1 cellular context compared by ENCODE assay signal in the genomic region with DNA sequence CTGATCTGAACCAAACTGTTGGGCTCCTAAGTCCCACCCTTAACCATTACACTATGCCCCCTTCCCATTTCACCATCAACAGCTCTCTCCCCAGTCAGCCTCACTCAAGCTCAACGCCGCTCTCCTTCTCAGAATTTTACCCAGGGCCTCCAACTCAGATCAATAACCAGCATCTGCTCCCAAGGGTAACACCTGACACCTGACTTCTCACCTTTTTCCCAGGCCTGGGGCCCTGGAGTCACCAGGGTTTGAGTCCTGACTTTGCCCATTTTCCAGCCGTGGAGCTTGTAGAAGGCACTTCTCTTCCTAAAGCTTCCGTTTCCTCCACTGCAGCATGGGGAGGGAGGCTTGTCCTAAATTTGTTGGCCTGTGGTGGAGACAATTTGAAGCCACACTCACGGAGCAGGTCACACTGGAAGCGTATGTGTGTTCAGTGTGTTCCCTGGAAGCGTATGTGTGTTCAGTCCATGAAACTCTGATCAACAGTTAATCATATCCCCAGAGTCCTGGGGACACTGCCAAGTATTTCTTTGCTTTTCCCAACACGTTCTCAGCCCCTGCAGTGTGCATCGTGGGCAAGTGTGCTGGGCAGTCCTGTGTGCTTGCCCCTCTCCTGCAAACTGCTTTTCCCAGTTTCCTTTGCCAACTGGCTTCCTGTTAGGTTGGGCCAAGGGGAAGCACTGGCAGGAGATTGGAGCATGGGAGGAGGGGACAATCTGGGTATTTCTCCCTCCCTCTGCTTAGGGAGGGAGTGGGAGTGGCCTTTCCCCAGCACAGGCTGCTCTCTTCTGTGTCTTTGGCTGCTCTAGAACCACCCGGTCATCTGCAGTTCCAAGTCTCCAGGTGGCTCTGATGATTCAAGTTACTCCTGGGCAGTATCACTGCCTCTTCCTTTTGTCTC.
TF ChIP-seq lines count a peak whose summit lies in the region.

No MANE protein-coding gene starts in this region.

TF ChIP-seq in SK-N-SH, 30 proteins besides CTCF, POLR2A, EP300 and RAD21 (continued from another document):
- TF ChIP-seq REST (IDR thresholded peaks at IDR 0.05; ENCODE audit: low read depth, low read length) (no peak), FOXJ3 (CRISPR knock-in tag; IDR thresholded peaks at IDR 0.05) (no peak), CHD2 (IDR thresholded peaks at IDR 0.05; ENCODE audit: low read length, partially characterized antibody) (no peak), POLR2AphosphoS5 (IDR thresholded peaks at IDR 0.05; ENCODE audit: low read depth, low read length) (no peak), GABPA (IDR thresholded peaks at IDR 0.05; ENCODE audit: low read depth) (no peak), FOSL2 (IDR thresholded peaks at IDR 0.05; ENCODE audit: borderline replicate concordance, low read depth) (no peak), MXI1 (IDR thresholded peaks at IDR 0.05; ENCODE audit: low read depth, low read length) (no peak), RCOR1 (IDR thresholded peaks at IDR 0.05; ENCODE audit: low read length) (no peak), MEF2A (IDR thresholded peaks at IDR 0.05; ENCODE audit: borderline replicate concordance, low read depth) (no peak), NRF1 (IDR thresholded peaks at IDR 0.05; ENCODE audit: low read depth, low read length) (no peak), JUND (IDR thresholded peaks at IDR 0.05) (no peak), EZH2phosphoT487 (IDR thresholded peaks at IDR 0.05; ENCODE audit: borderline replicate concordance, low read depth) (no peak), SMC3 (IDR thresholded peaks at IDR 0.05; ENCODE audit: low read depth, low read length) (no peak), FOXM1 (IDR thresholded peaks at IDR 0.05; ENCODE audit: low read depth) (no peak), TCF12 (IDR thresholded peaks at IDR 0.05) (no peak), TEAD4 (IDR thresholded peaks at IDR 0.05; ENCODE audit: borderline replicate concordance, insufficient read depth) (no peak), GATA2 (CRISPR knock-in tag; IDR thresholded peaks at IDR 0.05) (no peak)
- TF ChIP-seq, protein P1, sequence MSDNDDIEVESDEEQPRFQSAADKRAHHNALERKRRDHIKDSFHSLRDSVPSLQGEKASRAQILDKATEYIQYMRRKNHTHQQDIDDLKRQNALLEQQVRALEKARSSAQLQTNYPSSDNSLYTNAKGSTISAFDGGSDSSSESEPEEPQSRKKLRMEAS (IDR thresholded peaks at IDR 0.05; ENCODE audit: low read depth): no peak
- TF ChIP-seq, protein P2, sequence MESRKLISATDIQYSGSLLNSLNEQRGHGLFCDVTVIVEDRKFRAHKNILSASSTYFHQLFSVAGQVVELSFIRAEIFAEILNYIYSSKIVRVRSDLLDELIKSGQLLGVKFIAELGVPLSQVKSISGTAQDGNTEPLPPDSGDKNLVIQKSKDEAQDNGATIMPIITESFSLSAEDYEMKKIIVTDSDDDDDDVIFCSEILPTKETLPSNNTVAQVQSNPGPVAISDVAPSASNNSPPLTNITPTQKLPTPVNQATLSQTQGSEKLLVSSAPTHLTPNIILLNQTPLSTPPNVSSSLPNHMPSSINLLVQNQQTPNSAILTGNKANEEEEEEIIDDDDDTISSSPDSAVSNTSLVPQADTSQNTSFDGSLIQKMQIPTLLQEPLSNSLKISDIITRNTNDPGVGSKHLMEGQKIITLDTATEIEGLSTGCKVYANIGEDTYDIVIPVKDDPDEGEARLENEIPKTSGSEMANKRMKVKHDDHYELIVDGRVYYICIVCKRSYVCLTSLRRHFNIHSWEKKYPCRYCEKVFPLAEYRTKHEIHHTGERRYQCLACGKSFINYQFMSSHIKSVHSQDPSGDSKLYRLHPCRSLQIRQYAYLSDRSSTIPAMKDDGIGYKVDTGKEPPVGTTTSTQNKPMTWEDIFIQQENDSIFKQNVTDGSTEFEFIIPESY (IDR thresholded peaks at IDR 0.05; ENCODE audit: borderline replicate concordance, low read depth): no peak
